In genomic region chr7:22572937-22573336, GRCh38 we compare ENCODE assay signal across 15 cellular contexts.
DNase-seq lines count a peak whose midpoint lies in the region; ATAC-seq, FAIRE-seq and TF ChIP-seq lines count a peak whose summit lies in the region.
"Had no signal": no experiment of that assay in that cellular context is flagged by ENCODE, and none has a peak within 500 bp of the region (broad histone marks: within the 10 kb centered on the region; RNA-seq: fewer than 3 reads in every experiment).

No MANE protein-coding gene starts in this region.

- no peaks in the 10 kb centered on the region for H4K20me1 ChIP-seq in HepG2 (ENCODE audit: insufficient read depth, low read length)

- no peak overlapping the region for H3K4me3 Mint-ChIP-seq in type B pancreatic cell
- H3K4me3 Mint-ChIP-seq: IgD-negative memory B cell had no signal

- WGBS in HepG2 (ENCODE audit: low lambda C conversion rate) = 18% methylated on average over 6 of the region's 7 CpGs
- 74% methylated on average over 4 of the region's 7 CpGs for WGBS in right lobe of liver (ENCODE audit: insufficient coverage, low coverage, low lambda C conversion rate, missing lambda C conversion rate)

- no peak for DNase-seq in HepG2 (ENCODE audit: low spot score)
- DNase-seq in right lobe of liver = no peak
- peak; percentile 82 for DNase-seq in RWPE2 (ENCODE audit: low spot score)
- DNase-seq in fibroblast of peridontal ligament (ENCODE audit: extremely low read depth) = peak; percentile 89
- no peak for DNase-seq in type B pancreatic cell (ENCODE audit: extremely low spot score, unreplicated experiment)
- DNase-seq in head of caudate nucleus = no peak
- no peak for DNase-seq in SJCRH30
- DNase-seq: activated CD4-positive, alpha-beta T cell treated with anti-CD3 and anti-CD28 coated beads, Interleukin-2, amount 50 U/mL, for 4 hours; amygdala; left cardiac atrium; NCI-H1694 treated with DMSO at 0.1 percent for 48 hours; NCI-H526 treated with DMSO at 0.1 percent for 48 hours; stimulated activated CD4-positive, alpha-beta T cell treated with anti-CD3 and anti-CD28 coated beads, Interleukin-15, amount 100 ng/mL, for 24 hours had no signal

- in situ Hi-C loops in HepG2 (cut with HindIII; ENCODE audit: extremely low pct_ligation_motif_present, low pct_unique_long_range_greater_than_20kb) = no loop called here

- H3K4me1 ChIP-seq in HepG2 (ENCODE audit: insufficient read depth, low read length) (no peaks in the 10 kb centered on the region), right lobe of liver (peaks cover 0 to 14% (median 6%) of the 10 kb centered on the region in 4 donors), RWPE2 (ENCODE audit: insufficient read depth, poor library complexity, severe bottlenecking) (peaks cover 31% of the 10 kb centered on the region), SJCRH30 (peaks cover 3% of the 10 kb centered on the region; the same call in 1 of the 2 replicates)

- intact Hi-C loops in HepG2 (cut with micrococcal nuclease; ENCODE audit: unreplicated experiment) = no loop called here
- intact Hi-C loops in right lobe of liver (cut with DNase I) = no loop called here
- intact Hi-C loops in head of caudate nucleus (cut with DNase I) = no loop called here

- no TSS peak for BruUV-seq in HepG2 (replicated peaks; lab: Mats Ljungman, UMichigan)

- peak overlapping the region; percentile 80 for H3K27ac Mint-ChIP-seq in type B pancreatic cell
- H3K27ac Mint-ChIP-seq: IgD-negative memory B cell had no signal

- TF ChIP-seq POLR2A in HepG2 (IDR thresholded peaks at IDR 0.05; ENCODE audit: insufficient read depth in 1 of 2, low read depth in 2 of 2, low read length in 2 of 2) (no peak), right lobe of liver (IDR thresholded peaks at IDR 0.05) (no peak)

- peaks cover 0 to 36% of the 10 kb centered on the region in 2 experiments; a peak in 3 of 5 replicates for H3K27me3 ChIP-seq in HepG2 (ENCODE audit: control insufficient read depth in 1 of 2, insufficient read depth in 2 of 2, low read length in 2 of 2)
- no peaks in the 10 kb centered on the region for H3K27me3 ChIP-seq in right lobe of liver
- no peaks in the 10 kb centered on the region for H3K27me3 ChIP-seq in RWPE2 (ENCODE audit: insufficient read depth, poor library complexity, severe bottlenecking)
- peaks cover 7% of the 10 kb centered on the region; the same call in 1 of the 2 replicates for H3K27me3 ChIP-seq in SJCRH30

- H3K36me3 ChIP-seq in HepG2 (replicated peaks in 1 of 2; ENCODE audit: control insufficient read depth in 1 of 2, insufficient read depth in 2 of 2, low read length in 2 of 2) (no peaks in the 10 kb centered on the region), right lobe of liver (no peaks in the 10 kb centered on the region), RWPE2 (ENCODE audit: low read depth) (no peaks in the 10 kb centered on the region), SJCRH30 (no peaks in the 10 kb centered on the region)

- no peak overlapping the region for H3K27ac ChIP-seq in HepG2 (ENCODE audit: extremely low read length, insufficient read depth, low read length)
- no peak overlapping the region for H3K27ac ChIP-seq in right lobe of liver
- peak overlapping the region; percentile 98 for H3K27ac ChIP-seq in RWPE2 (ENCODE audit: poor library complexity, severe bottlenecking)
- no peak overlapping the region for H3K27ac ChIP-seq in SJCRH30

- no peak for TF ChIP-seq CTCF in HepG2 (CRISPR knock-in tag; IDR thresholded peaks at IDR 0.05)
- TF ChIP-seq CTCF in right lobe of liver (IDR thresholded peaks at IDR 0.05) = no peak
- TF ChIP-seq CTCF in RWPE2 (IDR thresholded peaks at IDR 0.05; ENCODE audit: poor library complexity, severe bottlenecking) = no peak
- no peak for TF ChIP-seq CTCF in type B pancreatic cell (conservative IDR thresholded peaks at IDR 0.05)

- CTCF ChIA-PET in HepG2 (lab: Yijun Ruan, JAX; ENCODE audit: low intra/inter-chr PET ratio, low total read pairs) = no interaction called here

- no peaks in the 10 kb centered on the region for H3K27me3 Mint-ChIP-seq in type B pancreatic cell

- H3K9me3 ChIP-seq in HepG2 (ENCODE audit: low read length) = no peaks in the 10 kb centered on the region
- H3K9me3 ChIP-seq in right lobe of liver = no peaks in the 10 kb centered on the region
- H3K9me3 ChIP-seq in RWPE2 (ENCODE audit: severe bottlenecking) = no peaks in the 10 kb centered on the region
- no peaks in the 10 kb centered on the region for H3K9me3 ChIP-seq in SJCRH30 (replicated peaks)

- no peak overlapping the region for H3K4me2 ChIP-seq in HepG2 (ENCODE audit: low read depth, low read length)

- peaks cover 4% of the 10 kb centered on the region for H3K9me3 Mint-ChIP-seq in type B pancreatic cell
- H3K9me3 Mint-ChIP-seq: IgD-negative memory B cell had no signal

- POLR2A ChIA-PET in HepG2 (lab: Yijun Ruan, JAX) = no interaction called here

- H3K4me3 ChIP-seq in HepG2 (replicated peaks in 1 of 3; ENCODE audit: insufficient read depth in 1 of 3, low read depth in 2 of 3, low read length in 3 of 3) (no peak overlapping the region), right lobe of liver (no peak overlapping the region), RWPE2 (ENCODE audit: severe bottlenecking) (no peak overlapping the region), SJCRH30 (no peak overlapping the region)

- no peak for ATAC-seq in HepG2
- no peak for ATAC-seq in right lobe of liver
- peak; percentile 62 for ATAC-seq in RWPE2 (ENCODE audit: low read depth)
- no peak for ATAC-seq in HG03439 (IDR thresholded peaks at IDR 0.05; ENCODE audit: unreplicated experiment)

- peaks cover 3% of the 10 kb centered on the region for H3K4me1 Mint-ChIP-seq in type B pancreatic cell (ENCODE audit: unreplicated experiment)

- no peak for TF ChIP-seq EP300 in HepG2 (IDR thresholded peaks at IDR 0.05; ENCODE audit: low read depth in 2 of 2, low read length in 2 of 2)
- no peak for TF ChIP-seq EP300 in HepG2 (CRISPR knock-in tag; IDR thresholded peaks at IDR 0.05; ENCODE audit: borderline replicate concordance)

- no peak overlapping the region for H2AFZ ChIP-seq in HepG2 (ENCODE audit: low read length)

- H3K9ac ChIP-seq in HepG2 (ENCODE audit: insufficient read depth, low read depth, low read length) = no peak overlapping the region

- H3K79me2 ChIP-seq in HepG2 (ENCODE audit: insufficient read depth, low read length) = no peaks in the 10 kb centered on the region

- H3K36me3 Mint-ChIP-seq in type B pancreatic cell = no peaks in the 10 kb centered on the region
- H3K36me3 Mint-ChIP-seq: IgD-negative memory B cell had no signal

- TF ChIP-seq RAD21 in HepG2 (CRISPR knock-in tag; IDR thresholded peaks at IDR 0.05) = no peak

- FAIRE-seq in HepG2 (lab: Jason Lieb, UNC) = no peak

TF ChIP-seq in HepG2, 621 proteins besides CTCF, POLR2A, EP300 and RAD21:
- TF ChIP-seq ZNF280D (CRISPR knock-in tag; IDR thresholded peaks at IDR 0.05) (no peak), CEBPB (IDR thresholded peaks at IDR 0.05; ENCODE audit: borderline replicate concordance, low read depth, low read length) (peak; percentile 63; the same call in 1 of the 2 replicates)

Comparison
In these comparisons a context has a peak if more than half of its experiments do, and no peak if none do; other contexts are left out.
1. DNase-seq: peak in RWPE2 (single experiment) and fibroblast of peridontal ligament (single experiment); none in HepG2 (single experiment), right lobe of liver (0 of 3), type B pancreatic cell (single experiment), head of caudate nucleus (0 of 42) and SJCRH30 (0 of 2).